ENCODE assay signal across 12 cellular contexts in genomic region chr2:20582600-20583221, GRCh38.
DNase-seq lines count a peak whose midpoint lies in the region; ATAC-seq and TF ChIP-seq lines count a peak whose summit lies in the region.
"Had no signal": no experiment of that assay in that cellular context is flagged by ENCODE, and none has a peak within 500 bp of the region (broad histone marks: within the 10 kb centered on the region; RNA-seq: fewer than 3 reads in every experiment).

No MANE protein-coding gene starts in this region.

- H3K4me1 Mint-ChIP-seq in activated naive CD4-positive, alpha-beta T cell treated with anti-CD3 and anti-CD28 coated beads, Interleukin-2, amount 10 ng/mL, durations not matched to agents 7 days and 5 days: peaks cover 3% of the 10 kb centered on the region
- H3K4me1 Mint-ChIP-seq in activated naive CD4-positive, alpha-beta T cell treated with anti-CD3 and anti-CD28 coated beads for 36 hours (ENCODE audit: low read depth): no peaks in the 10 kb centered on the region

- H3K36me3 ChIP-seq in right atrium auricular region (no peaks in the 10 kb centered on the region), vagina (no peaks in the 10 kb centered on the region)
- H3K36me3 ChIP-seq: MG63 had no signal

- CTCF ChIA-PET in activated naive CD4-positive, alpha-beta T cell treated with anti-CD3 and anti-CD28 coated beads, Interleukin-2, amount 10 ng/mL, durations not matched to agents 7 days and 5 days (lab: Charles Lee): no interaction called here
- CTCF ChIA-PET in activated naive CD4-positive, alpha-beta T cell treated with anti-CD3 and anti-CD28 coated beads for 36 hours (lab: Charles Lee): interaction anchor here (0.6 kb wide), 1 partner anchor 180 kb away, joined by 3 read pairs; no protein-coding TSS in a partner anchor

- no peak for TF ChIP-seq POLR2A in vagina (IDR thresholded peaks at IDR 0.05)

- TF ChIP-seq CTCF in right atrium auricular region (IDR thresholded peaks at IDR 0.05): no peak
- no peak for TF ChIP-seq CTCF in vagina (IDR thresholded peaks at IDR 0.05)

- no peak overlapping the region for H3K27ac Mint-ChIP-seq in activated naive CD4-positive, alpha-beta T cell treated with anti-CD3 and anti-CD28 coated beads, Interleukin-2, amount 10 ng/mL, durations not matched to agents 7 days and 5 days
- H3K27ac Mint-ChIP-seq in activated naive CD4-positive, alpha-beta T cell treated with anti-CD3 and anti-CD28 coated beads for 36 hours: no peak overlapping the region

- H3K4me3 Mint-ChIP-seq in activated naive CD4-positive, alpha-beta T cell treated with anti-CD3 and anti-CD28 coated beads, Interleukin-2, amount 10 ng/mL, durations not matched to agents 7 days and 5 days: no peak overlapping the region
- no peak overlapping the region for H3K4me3 Mint-ChIP-seq in activated naive CD4-positive, alpha-beta T cell treated with anti-CD3 and anti-CD28 coated beads for 36 hours

- peaks cover 4% of the 10 kb centered on the region for H3K9me3 Mint-ChIP-seq in activated naive CD4-positive, alpha-beta T cell treated with anti-CD3 and anti-CD28 coated beads, Interleukin-2, amount 10 ng/mL, durations not matched to agents 7 days and 5 days
- peaks cover 4% of the 10 kb centered on the region for H3K9me3 Mint-ChIP-seq in activated naive CD4-positive, alpha-beta T cell treated with anti-CD3 and anti-CD28 coated beads for 36 hours

- H3K36me3 Mint-ChIP-seq in activated naive CD4-positive, alpha-beta T cell treated with anti-CD3 and anti-CD28 coated beads, Interleukin-2, amount 10 ng/mL, durations not matched to agents 7 days and 5 days: no peaks in the 10 kb centered on the region
- H3K36me3 Mint-ChIP-seq in activated naive CD4-positive, alpha-beta T cell treated with anti-CD3 and anti-CD28 coated beads for 36 hours (ENCODE audit: low read depth): peaks cover 2% of the 10 kb centered on the region

- ATAC-seq in HG02763 (IDR thresholded peaks at IDR 0.05; ENCODE audit: unreplicated experiment) (no peak), HG03039 (IDR thresholded peaks at IDR 0.05; ENCODE audit: unreplicated experiment) (no peak), HG02642 (IDR thresholded peaks at IDR 0.05; ENCODE audit: poor library complexity, unreplicated experiment) (no peak)
- ATAC-seq: psoas muscle had no signal

- H3K27me3 Mint-ChIP-seq in activated naive CD4-positive, alpha-beta T cell treated with anti-CD3 and anti-CD28 coated beads, Interleukin-2, amount 10 ng/mL, durations not matched to agents 7 days and 5 days: peaks cover 12% of the 10 kb centered on the region
- H3K27me3 Mint-ChIP-seq in activated naive CD4-positive, alpha-beta T cell treated with anti-CD3 and anti-CD28 coated beads for 36 hours (ENCODE audit: low read depth): no peaks in the 10 kb centered on the region

- intact Hi-C loops in activated naive CD4-positive, alpha-beta T cell treated with anti-CD3 and anti-CD28 coated beads for 36 hours (cut with micrococcal nuclease): no loop called here
- intact Hi-C loops in vagina (cut with DNase I): no loop called here

- DNase-seq in activated naive CD4-positive, alpha-beta T cell treated with anti-CD3 and anti-CD28 coated beads, Interleukin-2, amount 10 ng/mL, durations not matched to agents 7 days and 5 days: peak; percentile 16
- no peak for DNase-seq in activated naive CD4-positive, alpha-beta T cell treated with anti-CD3 and anti-CD28 coated beads for 36 hours
- DNase-seq in right atrium auricular region (ENCODE audit: low spot score) (no peak), nucleus accumbens (lab: John Stamatoyannopoulos, UW) (peak in 53 of 56 donors; percentile 21 to 93 (median 78)), vagina (ENCODE audit: extremely low spot score in 2 of 2) (no peak)
- DNase-seq: MG63 had no signal

- H3K9me3 ChIP-seq in right atrium auricular region (peaks cover 0 to 6% of the 10 kb centered on the region in 2 donors), vagina (no peaks in the 10 kb centered on the region)
- H3K9me3 ChIP-seq: MG63 had no signal

- peaks cover 5 to 80% of the 10 kb centered on the region in 2 donors for H3K4me1 ChIP-seq in right atrium auricular region
- peaks cover 54% of the 10 kb centered on the region for H3K4me1 ChIP-seq in vagina

- no peaks in the 10 kb centered on the region for H3K27me3 ChIP-seq in right atrium auricular region
- no peaks in the 10 kb centered on the region for H3K27me3 ChIP-seq in vagina
- H3K27me3 ChIP-seq: MG63 had no signal

- H3K27ac ChIP-seq in right atrium auricular region: peak overlapping the region; percentile 2 to 13
- H3K27ac ChIP-seq in vagina: peak overlapping the region; percentile 15
- H3K27ac ChIP-seq: 22Rv1, psoas muscle, SK-N-MC had no signal

- no peak overlapping the region for H3K4me3 ChIP-seq in right atrium auricular region
- no peak overlapping the region for H3K4me3 ChIP-seq in vagina
- H3K4me3 ChIP-seq: MG63, psoas muscle, SK-N-MC had no signal

Comparison
In these comparisons a context has a peak if more than half of its experiments do, and no peak if none do; other contexts are left out.
1. DNase-seq: peak in activated naive CD4-positive, alpha-beta T cell treated with anti-CD3 and anti-CD28 coated beads, Interleukin-2, amount 10 ng/mL, durations not matched to agents 7 days and 5 days (single experiment) and nucleus accumbens (53 of 56); none in activated naive CD4-positive, alpha-beta T cell treated with anti-CD3 and anti-CD28 coated beads for 36 hours (single experiment), right atrium auricular region (single experiment) and vagina (0 of 2).